ENCODE assay signal across 25 cellular contexts in the genomic region with DNA sequence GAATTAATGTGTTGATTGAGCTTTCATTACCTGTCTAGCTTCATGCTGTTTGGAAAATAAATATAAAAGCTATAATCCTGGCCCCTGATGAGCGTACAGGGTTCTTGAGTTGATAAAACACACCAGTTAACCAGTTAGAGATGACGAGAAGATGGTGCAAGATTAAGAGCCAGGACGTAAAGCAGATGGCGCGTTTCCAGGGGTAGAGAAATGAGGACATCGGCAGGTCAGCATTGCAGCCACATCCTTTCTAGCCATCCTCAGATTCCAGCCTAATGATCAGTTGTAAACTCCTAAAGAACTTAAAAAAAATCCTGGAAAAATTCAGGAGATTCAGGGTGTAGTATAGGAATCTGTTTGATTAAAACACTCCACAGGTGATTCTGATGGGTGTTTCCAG.
DNase-seq lines count a peak whose midpoint lies in the region; ATAC-seq and TF ChIP-seq lines count a peak whose summit lies in the region.
"Had no signal": no experiment of that assay in that cellular context is flagged by ENCODE, and none has a peak within 500 bp of the region (broad histone marks: within the 10 kb centered on the region; RNA-seq: fewer than 3 reads in every experiment).

No MANE protein-coding gene starts in this region.

- intact Hi-C loops in IMR-90 (cut with micrococcal nuclease): no loop called here
- intact Hi-C loops in activated CD4-positive, alpha-beta T cell treated with anti-CD3 and anti-CD28 coated beads, Interleukin-2, amount 10 ng/mL, durations not matched to agents 24 days and 14 days (cut with micrococcal nuclease): no loop called here

- peak overlapping the region; percentile 72; the same call in 1 of the 2 replicates for H3K18ac ChIP-seq in IMR-90 (ENCODE audit: low read depth, low read length)

- in situ Hi-C loops in IMR-90 (cut with MboI; ENCODE audit: low sequenced_read_pairs): no loop called here

- H2BK120ac ChIP-seq in IMR-90 (ENCODE audit: low read depth, low read length): peak overlapping the region; percentile 97

- TF ChIP-seq RAD21 in IMR-90 (IDR thresholded peaks at IDR 0.05; ENCODE audit: low read length): peak; percentile 23

- no peak overlapping the region for H2AK9ac ChIP-seq in IMR-90 (replicated peaks; ENCODE audit: low read depth, low read length, poor library complexity)

- no peak for TF ChIP-seq CTCF in AG10803 (conservative IDR thresholded peaks at IDR 0.05; ENCODE audit: low read length)
- TF ChIP-seq CTCF in IMR-90 (conservative IDR thresholded peaks at IDR 0.05; ENCODE audit: low read depth, low read length): no peak
- no peak for TF ChIP-seq CTCF in cardiac fibroblast (IDR thresholded peaks at IDR 0.05; ENCODE audit: low read depth, low read length)

- no peak for TF ChIP-seq POLR2A in IMR-90 (IDR thresholded peaks at IDR 0.05; ENCODE audit: low read depth, low read length)

- peak overlapping the region; percentile 19; the same call in 1 of the 2 replicates for H4K5ac ChIP-seq in IMR-90 (ENCODE audit: low read depth, low read length)

- peak overlapping the region; percentile 97; the same call in 1 of the 2 replicates for H3K14ac ChIP-seq in IMR-90 (replicated peaks; ENCODE audit: low read depth, low read length)

- peaks cover 9% of the 10 kb centered on the region; the same call in 1 of the 2 replicates for H3K9me1 ChIP-seq in IMR-90 (ENCODE audit: insufficient read depth, low read length)

- peak overlapping the region; percentile 87; the same call in 1 of the 2 replicates for H2BK20ac ChIP-seq in IMR-90 (ENCODE audit: low read depth, low read length)

- H3K27ac Mint-ChIP-seq in activated CD4-positive, alpha-beta T cell treated with anti-CD3 and anti-CD28 coated beads, Interleukin-2, amount 10 ng/mL, durations not matched to agents 24 days and 14 days: no peak overlapping the region
- H3K27ac Mint-ChIP-seq: CD4-positive, alpha-beta T cell; natural killer cell treated with Interleukin-12 subunit alpha and Interleukin-12 subunit beta and Interleukin-15 and Interleukin-18, amount 100 ng/mL, for 72 hours; type B pancreatic cell had no signal

- H3K23ac ChIP-seq in IMR-90 (ENCODE audit: low read depth, low read length): peak overlapping the region; percentile 48; the same call in 1 of the 2 replicates

- no peaks in the 10 kb centered on the region for H3K27me3 Mint-ChIP-seq in activated CD4-positive, alpha-beta T cell treated with anti-CD3 and anti-CD28 coated beads, Interleukin-2, amount 10 ng/mL, durations not matched to agents 24 days and 14 days
- H3K27me3 Mint-ChIP-seq: CD4-positive, alpha-beta T cell; type B pancreatic cell had no signal

- H3K4me1 Mint-ChIP-seq in activated CD4-positive, alpha-beta T cell treated with anti-CD3 and anti-CD28 coated beads, Interleukin-2, amount 10 ng/mL, durations not matched to agents 24 days and 14 days: no peaks in the 10 kb centered on the region

- H2BK5ac ChIP-seq in IMR-90 (ENCODE audit: low read depth, low read length, poor library complexity, severe bottlenecking): peak overlapping the region; percentile 82

- H3K79me1 ChIP-seq in IMR-90 (ENCODE audit: low read depth in 1 of 2, low read length in 2 of 2): peaks cover 2 to 14% of the 10 kb centered on the region in 2 experiments; a peak in 3 of 4 replicates

- H4K91ac ChIP-seq in IMR-90 (ENCODE audit: insufficient read depth, low read depth, low read length): peak overlapping the region; percentile 92

- H3K36me3 Mint-ChIP-seq in activated CD4-positive, alpha-beta T cell treated with anti-CD3 and anti-CD28 coated beads, Interleukin-2, amount 10 ng/mL, durations not matched to agents 24 days and 14 days (ENCODE audit: low read depth): no peaks in the 10 kb centered on the region

- H3K9me3 Mint-ChIP-seq in activated CD4-positive, alpha-beta T cell treated with anti-CD3 and anti-CD28 coated beads, Interleukin-2, amount 10 ng/mL, durations not matched to agents 24 days and 14 days: peaks cover 8% of the 10 kb centered on the region
- H3K9me3 Mint-ChIP-seq: CD4-positive, alpha-beta T cell had no signal

- no peaks in the 10 kb centered on the region for H3K9me3 ChIP-seq in IMR-90 (ENCODE audit: control insufficient read depth, insufficient read depth, low read length)
- H3K9me3 ChIP-seq: pancreas had no signal

- H2AFZ ChIP-seq in IMR-90 (replicated peaks; ENCODE audit: low read length, poor library complexity): no peak overlapping the region

- no peaks in the 10 kb centered on the region for H4K20me1 ChIP-seq in IMR-90 (ENCODE audit: insufficient read depth, low read length)

- CTCF ChIA-PET in IMR-90 (lab: Yijun Ruan, JAX): no interaction called here

- H3K56ac ChIP-seq in IMR-90 (ENCODE audit: extremely low read depth, insufficient read depth, low read length): peak overlapping the region; percentile 82

- H3K27ac ChIP-seq in IMR-90 (ENCODE audit: insufficient read depth, low read length): peak overlapping the region; percentile 71
- H3K27ac ChIP-seq: dorsolateral prefrontal cortex, epithelial cell of prostate, pancreas had no signal

- no CpG with 5 or more reads among the region's 6 CpGs for WGBS in IMR-90 (ENCODE audit: extremely low coverage in 2 of 2, insufficient read length in 1 of 2), 2 experiments

- peak overlapping the region; percentile 13 to 93; a peak in 3 of 4 replicates for H4K8ac ChIP-seq in IMR-90 (ENCODE audit: low read depth in 2 of 2, low read length in 2 of 2)

- peak; percentile 66 for ATAC-seq in IMR-90 (ENCODE audit: low read depth)
- ATAC-seq: pancreas had no signal

- no peaks in the 10 kb centered on the region for H3K27me3 ChIP-seq in IMR-90 (ENCODE audit: control insufficient read depth, insufficient read depth, low read length)
- H3K27me3 ChIP-seq: dorsolateral prefrontal cortex had no signal

- dilution Hi-C loops in IMR-90 (cut with HindIII; ENCODE audit: low sequenced_read_pairs, unreplicated experiment): no loop called here

- POLR2A ChIA-PET in IMR-90 (lab: Charles Lee; ENCODE audit: unreplicated experiment): no interaction called here

- no peak overlapping the region for H3K4me3 ChIP-seq in AG10803 (ENCODE audit: low read length)
- H3K4me3 ChIP-seq in IMR-90 (ENCODE audit: insufficient read depth, low read depth, low read length): no peak overlapping the region
- H3K4me3 ChIP-seq in cardiac fibroblast (replicated peaks in 1 of 2; ENCODE audit: low read depth in 2 of 2, low read length in 2 of 2): no peak overlapping the region
- H3K4me3 ChIP-seq: dorsolateral prefrontal cortex, pancreas had no signal

- peak overlapping the region; percentile 62 for H2AK5ac ChIP-seq in IMR-90 (ENCODE audit: low read depth, low read length)

- peak overlapping the region; percentile 80; the same call in 2 of the 3 replicates for H2BK15ac ChIP-seq in IMR-90 (ENCODE audit: low read depth, low read length)

- DNase-seq in AG10803 (ENCODE audit: low read depth): peak; percentile 47
- peak; percentile 95 for DNase-seq in IMR-90
- DNase-seq in cardiac fibroblast (ENCODE audit: low read depth in 2 of 2): peak; percentile 69 to 70
- DNase-seq in non-pigmented ciliary epithelial cell (ENCODE audit: low read depth): peak; percentile 77
- no peak for DNase-seq in iPS-NIHi11 (ENCODE audit: low spot score)
- DNase-seq in activated CD4-positive, alpha-beta T cell treated with anti-CD3 and anti-CD28 coated beads, Interleukin-2, amount 10 ng/mL, durations not matched to agents 24 days and 14 days: no peak
- no peak for DNase-seq in activated CD4-positive, alpha-beta T cell treated with anti-CD3 and anti-CD28 coated beads, Interleukin-2, amount 50 U/mL, for 48 hours
- no peak for DNase-seq in DMS 273 (lab: John Stamatoyannopoulos, UW; ENCODE audit: unreplicated experiment)
- DNase-seq: activated naive CD4-positive, alpha-beta T cell; activated T-cell treated with anti-CD3 and anti-CD28 coated beads, Interleukin-2, amount 50 U/mL, for 1 hour; amniotic stem cell; central memory CD4-positive, alpha-beta T cell; GF-D8; MV-4-11; NCI-H1694; NCI-H526 treated with DMSO at 0.1 percent for 48 hours; pancreas; right cardiac atrium; stimulated activated CD4-positive, alpha-beta T cell treated with anti-CD3 and anti-CD28 coated beads, Interleukin-15, amount 100 ng/mL, for 24 hours; SW 1271 had no signal

- H3K4me1 ChIP-seq in IMR-90 (ENCODE audit: control insufficient read depth, insufficient read depth, low read length): peaks cover 18% of the 10 kb centered on the region
- H3K4me1 ChIP-seq: pancreas had no signal

- no peak overlapping the region for H3K4me3 Mint-ChIP-seq in activated CD4-positive, alpha-beta T cell treated with anti-CD3 and anti-CD28 coated beads, Interleukin-2, amount 10 ng/mL, durations not matched to agents 24 days and 14 days
- H3K4me3 Mint-ChIP-seq: CD4-positive, alpha-beta T cell; natural killer cell treated with Interleukin-12 subunit alpha and Interleukin-12 subunit beta and Interleukin-15 and Interleukin-18, amount 100 ng/mL, for 72 hours; type B pancreatic cell had no signal

- H3K4me2 ChIP-seq in IMR-90 (ENCODE audit: low read depth, low read length): peak overlapping the region; percentile 26; the same call in 1 of the 2 replicates

- no TSS peak for BruUV-seq in IMR-90 (replicated peaks; lab: Mats Ljungman, UMichigan)

- H3K9ac ChIP-seq in IMR-90 (ENCODE audit: low read depth, low read length): no peak overlapping the region

- H3K4ac ChIP-seq in IMR-90 (ENCODE audit: low read depth, low read length): peak overlapping the region; percentile 91

- H3K36me3 ChIP-seq in IMR-90 (ENCODE audit: control insufficient read depth, insufficient read depth, low read length): no peaks in the 10 kb centered on the region
- H3K36me3 ChIP-seq: pancreas had no signal

TF ChIP-seq in IMR-90, 13 proteins besides CTCF, POLR2A, EP300 and RAD21:
- TF ChIP-seq NFE2L2 (IDR thresholded peaks at IDR 0.05; ENCODE audit: low read depth, low read length) (no peak), CEBPB (IDR thresholded peaks at IDR 0.05; ENCODE audit: low read depth, low read length) (peak; percentile 95), CHD1 (IDR thresholded peaks at IDR 0.05; ENCODE audit: low read depth, low read length) (0 out of 2 replicates have a peak, but pooled peaks have one; percentile 51), MAZ (IDR thresholded peaks at IDR 0.05; ENCODE audit: borderline replicate concordance, low read depth, low read length) (no peak)
- TF ChIP-seq, protein P1, sequence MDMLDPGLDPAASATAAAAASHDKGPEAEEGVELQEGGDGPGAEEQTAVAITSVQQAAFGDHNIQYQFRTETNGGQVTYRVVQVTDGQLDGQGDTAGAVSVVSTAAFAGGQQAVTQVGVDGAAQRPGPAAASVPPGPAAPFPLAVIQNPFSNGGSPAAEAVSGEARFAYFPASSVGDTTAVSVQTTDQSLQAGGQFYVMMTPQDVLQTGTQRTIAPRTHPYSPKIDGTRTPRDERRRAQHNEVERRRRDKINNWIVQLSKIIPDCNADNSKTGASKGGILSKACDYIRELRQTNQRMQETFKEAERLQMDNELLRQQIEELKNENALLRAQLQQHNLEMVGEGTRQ (IDR thresholded peaks at IDR 0.05; ENCODE audit: low read depth, low read length): no peak

Comparison
In these comparisons a context has a peak if more than half of its experiments do, and no peak if none do; other contexts are left out.
1. DNase-seq: peak in AG10803 (single experiment), IMR-90 (single experiment), cardiac fibroblast (2 of 2) and non-pigmented ciliary epithelial cell (single experiment); none in iPS-NIHi11 (single experiment), activated CD4-positive, alpha-beta T cell treated with anti-CD3 and anti-CD28 coated beads, Interleukin-2, amount 10 ng/mL, durations not matched to agents 24 days and 14 days (single experiment), activated CD4-positive, alpha-beta T cell treated with anti-CD3 and anti-CD28 coated beads, Interleukin-2, amount 50 U/mL, for 48 hours (0 of 2) and DMS 273 (single experiment).